8 cellular contexts compared by ENCODE assay signal in genomic region chr22:20393705-20394476, GRCh38. TPM values are rescaled to one million over a fixed set of nuclear protein-coding genes. Genes with fewer than 3 reads are reported as not detected.
DNase-seq lines count a peak whose midpoint lies in the region; ATAC-seq, FAIRE-seq and TF ChIP-seq lines count a peak whose summit lies in the region.

Gene ZNF74, plus strand, starts transcription at chr22:20394151. Its CDS starts 478 bp downstream, at chr22:20394629.

- intact Hi-C loops in Right ventricle myocardium superior (cut with DNase I) = no loop called here

- H3K4me1 ChIP-seq in thoracic aorta (ENCODE audit: control insufficient read depth in 1 of 2, low read depth in 2 of 2) = peaks cover 8 to 19% of the 10 kb centered on the region in 2 donors

- H3K27me3 ChIP-seq in thoracic aorta (replicated peaks; ENCODE audit: insufficient read depth) = no peaks in the 10 kb centered on the region

- TF ChIP-seq CTCF in osteocyte (IDR thresholded peaks at IDR 0.05) (no peak), thoracic aorta (IDR thresholded peaks at IDR 0.05) (no peak)

- H3K27me3 Mint-ChIP-seq in osteocyte (ENCODE audit: unreplicated experiment) = no peaks in the 10 kb centered on the region

- H3K27ac ChIP-seq in thoracic aorta = peak within 1 kb of the TSS; percentile 71 to 77

- peaks cover 2% of the 10 kb centered on the region for H3K36me3 Mint-ChIP-seq in osteocyte (ENCODE audit: unreplicated experiment)

- peak; percentile 70 for DNase-seq in DMS79 treated with DMSO at 0.1 percent for 48 hours (lab: John Stamatoyannopoulos, UW)
- peak; percentile 61 for DNase-seq in H54 (ENCODE audit: insufficient read length, low spot score)
- peak; percentile 87 for DNase-seq in NCI-H1092 (lab: John Stamatoyannopoulos, UW)
- DNase-seq in SW480 (ENCODE audit: low spot score) = peak; percentile 85
- DNase-seq in activated naive CD8-positive, alpha-beta T cell treated with anti-CD3 and anti-CD28 coated beads, Interleukin-2, amount 50 U/mL, for 16 hours (ENCODE audit: low read depth, low spot score) = peak; percentile 60
- peak; percentile 95 for DNase-seq in Right ventricle myocardium superior
- DNase-seq in osteocyte (ENCODE audit: extremely low spot score, unreplicated experiment) = peak; percentile 95
- DNase-seq in thoracic aorta (ENCODE audit: low spot score) = peak; percentile 27

- H3K9me3 Mint-ChIP-seq in osteocyte (ENCODE audit: unreplicated experiment) = peaks cover 6% of the 10 kb centered on the region

- H3K27ac Mint-ChIP-seq in osteocyte (ENCODE audit: unreplicated experiment) = peak within 1 kb of the TSS; percentile 95

- H3K4me3 Mint-ChIP-seq in osteocyte (ENCODE audit: unreplicated experiment) = peak within 1 kb of the TSS; percentile 87

- no peaks in the 10 kb centered on the region for H3K36me3 ChIP-seq in thoracic aorta

- ATAC-seq in Right ventricle myocardium superior (ENCODE audit: poor library complexity) = peak; percentile 99
- ATAC-seq in thoracic aorta (ENCODE audit: insufficient number of reproducible peaks, low FRiP score, low read depth) = no peak

- peak within 1 kb of the TSS; percentile 93 for H3K4me3 ChIP-seq in thoracic aorta

- H3K4me1 Mint-ChIP-seq in osteocyte (ENCODE audit: unreplicated experiment) = peaks cover 36% of the 10 kb centered on the region

- peak; percentile 46 for TF ChIP-seq POLR2A in H54 (IDR thresholded peaks at IDR 0.05; ENCODE audit: low read depth, low read length)

- H3K9me3 ChIP-seq in thoracic aorta = no peaks in the 10 kb centered on the region

- FAIRE-seq in H54 (lab: Jason Lieb, UNC) = no peak

RNA-seq across cellular contexts. Expression of gene ZNF74, which starts in this region (rescaled TPM):
- 5.9 TPM for total RNA-seq in Right ventricle myocardium superior
- total RNA-seq in osteocyte = 19.6 and 20.4 TPM in 2 replicates
- total RNA-seq in thoracic aorta = 10 to 100 TPM in 1 of 2 donors, 1 to 10 TPM in 1; 8.5 to 13.8 TPM

Comparison
In these comparisons a context has a peak if more than half of its experiments do, and no peak if none do; other contexts are left out.
1. DNase-seq: peak in every context shown above with its lines; median percentile 95 in Right ventricle myocardium superior; 95 in osteocyte; 87 in NCI-H1092; 85 in SW480; 70 in DMS79 treated with DMSO at 0.1 percent for 48 hours; 61 in H54; 60 in activated naive CD8-positive, alpha-beta T cell treated with anti-CD3 and anti-CD28 coated beads, Interleukin-2, amount 50 U/mL, for 16 hours; 27 in thoracic aorta.